Comparison of ENCODE assay signal across 1 cellular context in genomic region chr11:405976-406795, GRCh38.
TF ChIP-seq lines count a peak whose summit lies in the region.

No MANE protein-coding gene starts in this region.

TF ChIP-seq in K562, 482 proteins besides CTCF, POLR2A, EP300 and RAD21 (continued from another document):
- TF ChIP-seq CLOCK (CRISPR knock-in tag; IDR thresholded peaks at IDR 0.05; ENCODE audit: borderline replicate concordance) (0 out of 2 replicates have a peak, but pooled peaks have one; percentile 40), MTA2 (IDR thresholded peaks at IDR 0.05; ENCODE audit: low read depth) (no peak), HNRNPH1 (optimal IDR thresholded peaks at IDR 0.05; ENCODE audit: low read depth, low read length) (no peak), TEAD1 (CRISPR knock-in tag; IDR thresholded peaks at IDR 0.05) (0 out of 4 replicates have a peak, but pooled peaks of 1 of the 2 experiments have one; percentile 22), FOXP1 (CRISPR knock-in tag; IDR thresholded peaks at IDR 0.05) (peak; percentile 67; the same call in 1 of the 2 replicates), IRF9 (tag; IDR thresholded peaks at IDR 0.05) (no peak), HMGN3 (IDR thresholded peaks at IDR 0.05; ENCODE audit: borderline replicate concordance, extremely low read depth, insufficient read length, low read depth, low read length) (peak; percentile 25), FIP1L1 (IDR thresholded peaks at IDR 0.05; ENCODE audit: low read depth, low read length, poor library complexity, severe bottlenecking) (no peak), RNF2 (IDR thresholded peaks at IDR 0.05) (no peak), MEF2D (tag; conservative IDR thresholded peaks at IDR 0.05; ENCODE audit: low read depth) (no peak), ATF2 (CRISPR knock-in tag; IDR thresholded peaks at IDR 0.05) (no peak), VEZF1 (CRISPR knock-in tag; IDR thresholded peaks at IDR 0.05) (no peak), ZNF12 (CRISPR knock-in tag; IDR thresholded peaks at IDR 0.05) (0 out of 2 replicates have a peak, but pooled peaks have one; percentile 42), NCOA4 (IDR thresholded peaks at IDR 0.05; ENCODE audit: partially characterized antibody) (no peak), RBFOX2 (IDR thresholded peaks at IDR 0.05; ENCODE audit: low read depth, low read length) (peak; percentile 73; the same call in 1 of the 2 replicates), POLR2G (IDR thresholded peaks at IDR 0.05; ENCODE audit: low read depth, low read length) (0 out of 2 replicates have a peak, but pooled peaks have one; percentile 5), SIN3A (IDR thresholded peaks at IDR 0.05; ENCODE audit: borderline replicate concordance in 2 of 2, control insufficient read depth in 1 of 2, low read depth in 2 of 2, low read length in 2 of 2) (no peak), HDAC2 (IDR thresholded peaks at IDR 0.05) (no peak), NR0B1 (IDR thresholded peaks at IDR 0.05; ENCODE audit: partially characterized antibody) (no peak)
TF ChIP-seq in K562: peak in this region for 17.
